ENCODE assay signal across 12 cellular contexts in genomic region chr7:149197675-149198074, GRCh38. TPM values are rescaled to one million over a fixed set of nuclear protein-coding genes. Genes with fewer than 3 reads are reported as not detected.
DNase-seq lines count a peak whose midpoint lies in the region; ATAC-seq and TF ChIP-seq lines count a peak whose summit lies in the region.
"Had no signal": no experiment of that assay in that cellular context is flagged by ENCODE, and none has a peak within 500 bp of the region (broad histone marks: within the 10 kb centered on the region; RNA-seq: fewer than 3 reads in every experiment).

No MANE protein-coding gene starts in this region.

- no peaks in the 10 kb centered on the region for H3K9me3 ChIP-seq in BLaER1 treated with 17β-estradiol and CSF1 and Interleukin-3, amounts not matched to agents 10 nM and 100 nM (replicated peaks in 1 of 11)
- H3K9me3 ChIP-seq: prostate gland, SJCRH30, transverse colon had no signal

- no peak overlapping the region for H3K27ac Mint-ChIP-seq in GM23338
- H3K27ac Mint-ChIP-seq in activated naive CD8-positive, alpha-beta T cell treated with anti-CD3 and anti-CD28 coated beads, Interleukin-2, amount 50 U/mL, for 24 hours: no peak overlapping the region
- H3K27ac Mint-ChIP-seq in natural killer cell treated with Interleukin-12 subunit alpha and Interleukin-12 subunit beta and Interleukin-15 and Interleukin-18, amount 100 ng/mL, for 72 hours: peak overlapping the region; percentile 89 to 90

- DNase-seq in GM23338 (ENCODE audit: low spot score) (no peak), NCI-H2081 (lab: John Stamatoyannopoulos, UW) (no peak), DMS 273 (lab: John Stamatoyannopoulos, UW; ENCODE audit: unreplicated experiment) (no peak), iPS-NIHi7 (ENCODE audit: extremely low spot score) (no peak)
- no peak for DNase-seq in activated naive CD8-positive, alpha-beta T cell treated with anti-CD3 and anti-CD28 coated beads, Interleukin-2, amount 50 U/mL, for 24 hours
- no peak for DNase-seq in natural killer cell treated with Interleukin-12 subunit alpha and Interleukin-12 subunit beta and Interleukin-15 and Interleukin-18, amount 100 ng/mL, for 72 hours (ENCODE audit: low spot score)
- DNase-seq: SJCRH30, transverse colon, WERI-Rb-1 had no signal

- peaks cover 14% of the 10 kb centered on the region for H3K4me1 Mint-ChIP-seq in GM23338
- H3K4me1 Mint-ChIP-seq in activated naive CD8-positive, alpha-beta T cell treated with anti-CD3 and anti-CD28 coated beads, Interleukin-2, amount 50 U/mL, for 24 hours: peaks cover 37% of the 10 kb centered on the region
- peaks cover 43 to 58% of the 10 kb centered on the region in 2 donors for H3K4me1 Mint-ChIP-seq in natural killer cell treated with Interleukin-12 subunit alpha and Interleukin-12 subunit beta and Interleukin-15 and Interleukin-18, amount 100 ng/mL, for 72 hours (ENCODE audit: low read depth in 2 of 2)

- no peak overlapping the region for H2AFZ ChIP-seq in GM23338

- H3K79me2 ChIP-seq in GM23338 (replicated peaks; ENCODE audit: insufficient read depth): peaks cover 42% of the 10 kb centered on the region

- no peaks in the 10 kb centered on the region for H3K27me3 ChIP-seq in BLaER1 treated with 17β-estradiol and CSF1 and Interleukin-3, amounts not matched to agents 10 nM and 100 nM
- H3K27me3 ChIP-seq in GM23338 (ENCODE audit: insufficient read depth): no peaks in the 10 kb centered on the region
- H3K27me3 ChIP-seq: cardiac muscle cell, SJCRH30, transverse colon had no signal

- peaks cover 35 to 70% (median 59%) of the 10 kb centered on the region in 11 experiments; a peak in 21 of 22 replicates for H4K20me1 ChIP-seq in BLaER1 treated with 17β-estradiol and CSF1 and Interleukin-3, amounts not matched to agents 10 nM and 100 nM
- H4K20me1 ChIP-seq in GM23338 (replicated peaks; ENCODE audit: insufficient read depth): peaks cover 25% of the 10 kb centered on the region

- H3K36me3 ChIP-seq in BLaER1 treated with 17β-estradiol and CSF1 and Interleukin-3, amounts not matched to agents 10 nM and 100 nM: peaks cover 48 to 59% (median 51%) of the 10 kb centered on the region in 11 experiments
- H3K36me3 ChIP-seq in GM23338 (ENCODE audit: insufficient read depth): peaks cover 35% of the 10 kb centered on the region

- peaks cover 20 to 44% (median 29%) of the 10 kb centered on the region in 10 experiments for H3K4me1 ChIP-seq in BLaER1 treated with 17β-estradiol and CSF1 and Interleukin-3, amounts not matched to agents 10 nM and 100 nM
- 0 out of 2 replicates have a peak, but pooled peaks cover 6% of the 10 kb centered on the region for H3K4me1 ChIP-seq in GM23338 (ENCODE audit: insufficient read depth)
- H3K4me1 ChIP-seq: SJCRH30 had no signal

- TF ChIP-seq CTCF in GM23338 (conservative IDR thresholded peaks at IDR 0.05; ENCODE audit: low read depth in 2 of 2): no peak

- peak overlapping the region in 10 of 11 experiments; percentile 5 to 99 (median 94); a peak in 13 of 22 replicates for H3K4me2 ChIP-seq in BLaER1 treated with 17β-estradiol and CSF1 and Interleukin-3, amounts not matched to agents 10 nM and 100 nM
- no peak overlapping the region for H3K4me2 ChIP-seq in GM23338

- H3K4me3 Mint-ChIP-seq in GM23338: peak overlapping the region; percentile 89; the same call in 1 of the 3 replicates
- peak overlapping the region; percentile 94 for H3K4me3 Mint-ChIP-seq in activated naive CD8-positive, alpha-beta T cell treated with anti-CD3 and anti-CD28 coated beads, Interleukin-2, amount 50 U/mL, for 24 hours
- peak overlapping the region; percentile 90 for H3K4me3 Mint-ChIP-seq in natural killer cell treated with Interleukin-12 subunit alpha and Interleukin-12 subunit beta and Interleukin-15 and Interleukin-18, amount 100 ng/mL, for 72 hours

- H3K4me3 ChIP-seq in BLaER1 treated with 17β-estradiol and CSF1 and Interleukin-3, amounts not matched to agents 10 nM and 100 nM: no peak overlapping the region
- no peak overlapping the region; the same call in 1 of the 2 replicates for H3K4me3 ChIP-seq in GM23338

- H3K27ac ChIP-seq in BLaER1 treated with 17β-estradiol and CSF1 and Interleukin-3, amounts not matched to agents 10 nM and 100 nM: no peak overlapping the region
- no peak overlapping the region for H3K27ac ChIP-seq in GM23338 (ENCODE audit: low read depth)
- H3K27ac ChIP-seq: prostate gland, SJCRH30, WERI-Rb-1 had no signal

- H3K9ac ChIP-seq in BLaER1 treated with 17β-estradiol and CSF1 and Interleukin-3, amounts not matched to agents 10 nM and 100 nM: peak overlapping the region in 2 of 11 experiments; percentile 90 to 97; a peak in 3 of 22 replicates

- no peak for ATAC-seq in GM23338
- ATAC-seq in activated naive CD8-positive, alpha-beta T cell treated with anti-CD3 and anti-CD28 coated beads, Interleukin-2, amount 50 U/mL, for 24 hours: no peak
- ATAC-seq in natural killer cell treated with Interleukin-12 subunit alpha and Interleukin-12 subunit beta and Interleukin-15 and Interleukin-18, amount 100 ng/mL, for 72 hours: no peak

- H3K27me3 Mint-ChIP-seq in GM23338 (ENCODE audit: insufficient read depth, low read depth, poor library complexity): peaks cover 13% of the 10 kb centered on the region
- no peaks in the 10 kb centered on the region for H3K27me3 Mint-ChIP-seq in activated naive CD8-positive, alpha-beta T cell treated with anti-CD3 and anti-CD28 coated beads, Interleukin-2, amount 50 U/mL, for 24 hours
- H3K27me3 Mint-ChIP-seq in natural killer cell treated with Interleukin-12 subunit alpha and Interleukin-12 subunit beta and Interleukin-15 and Interleukin-18, amount 100 ng/mL, for 72 hours: no peaks in the 10 kb centered on the region

- no peaks in the 10 kb centered on the region for H3K9me2 ChIP-seq in GM23338 (ENCODE audit: insufficient read depth)

- H3F3A ChIP-seq in GM23338 (replicated peaks; ENCODE audit: low read depth): peaks cover 20% of the 10 kb centered on the region; the same call in 1 of the 2 replicates

- no peaks in the 10 kb centered on the region; the same call in 2 of the 3 replicates for H3K9me3 Mint-ChIP-seq in GM23338
- H3K9me3 Mint-ChIP-seq in activated naive CD8-positive, alpha-beta T cell treated with anti-CD3 and anti-CD28 coated beads, Interleukin-2, amount 50 U/mL, for 24 hours: no peaks in the 10 kb centered on the region
- H3K9me3 Mint-ChIP-seq in natural killer cell treated with Interleukin-12 subunit alpha and Interleukin-12 subunit beta and Interleukin-15 and Interleukin-18, amount 100 ng/mL, for 72 hours: no peaks in the 10 kb centered on the region

- peaks cover 55% of the 10 kb centered on the region for H3K36me3 Mint-ChIP-seq in GM23338 (ENCODE audit: low read depth)
- peaks cover 49% of the 10 kb centered on the region for H3K36me3 Mint-ChIP-seq in activated naive CD8-positive, alpha-beta T cell treated with anti-CD3 and anti-CD28 coated beads, Interleukin-2, amount 50 U/mL, for 24 hours (ENCODE audit: low read depth)
- H3K36me3 Mint-ChIP-seq in natural killer cell treated with Interleukin-12 subunit alpha and Interleukin-12 subunit beta and Interleukin-15 and Interleukin-18, amount 100 ng/mL, for 72 hours: peaks cover 32% of the 10 kb centered on the region

TF ChIP-seq in GM23338, 12 proteins besides CTCF, POLR2A, EP300 and RAD21:
- TF ChIP-seq, protein P1, sequence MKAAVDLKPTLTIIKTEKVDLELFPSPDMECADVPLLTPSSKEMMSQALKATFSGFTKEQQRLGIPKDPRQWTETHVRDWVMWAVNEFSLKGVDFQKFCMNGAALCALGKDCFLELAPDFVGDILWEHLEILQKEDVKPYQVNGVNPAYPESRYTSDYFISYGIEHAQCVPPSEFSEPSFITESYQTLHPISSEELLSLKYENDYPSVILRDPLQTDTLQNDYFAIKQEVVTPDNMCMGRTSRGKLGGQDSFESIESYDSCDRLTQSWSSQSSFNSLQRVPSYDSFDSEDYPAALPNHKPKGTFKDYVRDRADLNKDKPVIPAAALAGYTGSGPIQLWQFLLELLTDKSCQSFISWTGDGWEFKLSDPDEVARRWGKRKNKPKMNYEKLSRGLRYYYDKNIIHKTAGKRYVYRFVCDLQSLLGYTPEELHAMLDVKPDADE (IDR thresholded peaks at IDR 0.05): no peak
- TF ChIP-seq POLR2AphosphoS5 (IDR thresholded peaks at IDR 0.05; ENCODE audit: low read depth): no peak
- TF ChIP-seq EZH2phosphoT487 (IDR thresholded peaks at IDR 0.05; ENCODE audit: unreplicated experiment): no peak

RNA-seq across cellular contexts. Expression of gene ZNF282, which starts 2.3 kb away (rescaled TPM):
- 34.3 and 36.3 TPM in 2 replicates for total RNA-seq in GM23338 (2014; rRNA removed; shearing (Covaris generic))
- polyA plus RNA-seq in GM23338 (2016; fragmentation: Nextera tagmentation; extraction: Ambion mirVana): 7.2 and 7.4 TPM in 2 replicates
- 10 to 100 TPM; 37.4 to 46.7 TPM for total RNA-seq in natural killer cell treated with Interleukin-12 subunit alpha and Interleukin-12 subunit beta and Interleukin-15 and Interleukin-18, amount 100 ng/mL, for 72 hours

RNA-seq across cellular contexts. Expression of gene ZNF212, which starts 41.8 kb away (rescaled TPM):
- 18.0 and 18.9 TPM in 2 replicates for total RNA-seq in GM23338 (2014; rRNA removed; shearing (Covaris generic))
- polyA plus RNA-seq in GM23338 (2016; fragmentation: Nextera tagmentation; extraction: Ambion mirVana): 8.9 and 10.8 TPM in 2 replicates
- 10 to 100 TPM; 11.5 to 19.9 TPM for total RNA-seq in natural killer cell treated with Interleukin-12 subunit alpha and Interleukin-12 subunit beta and Interleukin-15 and Interleukin-18, amount 100 ng/mL, for 72 hours

RNA-seq across cellular contexts. Expression of gene ZNF398, which starts 50.4 kb away (rescaled TPM):
- total RNA-seq in GM23338 (2014; rRNA removed; shearing (Covaris generic)): 92.7 and 99.6 TPM in 2 replicates
- polyA plus RNA-seq in GM23338 (2016; fragmentation: Nextera tagmentation; extraction: Ambion mirVana): 18.2 and 20.7 TPM in 2 replicates
- 10 to 100 TPM; 17.9 to 20.0 TPM for total RNA-seq in natural killer cell treated with Interleukin-12 subunit alpha and Interleukin-12 subunit beta and Interleukin-15 and Interleukin-18, amount 100 ng/mL, for 72 hours

Comparison
In these comparisons a context has a peak if more than half of its experiments do, and no peak if none do; other contexts are left out.
1. H3K27ac Mint-ChIP-seq: peak in natural killer cell treated with Interleukin-12 subunit alpha and Interleukin-12 subunit beta and Interleukin-15 and Interleukin-18, amount 100 ng/mL, for 72 hours (2 of 2); none in GM23338 (single experiment) and activated naive CD8-positive, alpha-beta T cell treated with anti-CD3 and anti-CD28 coated beads, Interleukin-2, amount 50 U/mL, for 24 hours (single experiment).
2. Peak in every context shown above with its lines, with median percentiles within 50 percentile points of each other: H3K4me3 Mint-ChIP-seq.